Comparison of ENCODE assay signal across 19 cellular contexts in the genomic region with DNA sequence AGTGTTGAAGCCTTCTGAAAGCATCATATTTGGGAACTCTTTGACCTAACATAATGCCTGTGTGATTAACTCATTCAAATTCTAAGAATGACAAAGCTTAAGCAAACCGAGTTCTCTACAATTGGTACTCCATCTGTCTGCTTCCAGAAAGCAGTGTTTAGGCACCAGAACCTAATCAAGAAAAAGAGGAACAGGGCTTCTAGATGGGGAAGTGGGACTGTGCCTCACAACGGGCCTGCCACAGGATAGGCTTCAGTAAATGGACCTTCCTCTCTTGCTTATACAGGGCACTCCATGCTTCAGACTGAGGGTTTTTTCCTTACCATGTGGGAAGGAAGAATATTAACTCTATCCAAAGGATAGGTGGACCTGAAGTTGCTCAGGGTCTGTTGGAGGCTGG.
"Had no signal": no experiment of that assay in that cellular context is flagged by ENCODE, and none has a peak within 500 bp of the region (broad histone marks: within the 10 kb centered on the region; RNA-seq: fewer than 3 reads in every experiment).

No MANE protein-coding gene starts in this region.

- H3K4me3 Mint-ChIP-seq: activated CD8-positive, alpha-beta memory T cell treated with anti-CD3 and anti-CD28 coated beads, Interleukin-2, amount 10 ng/mL, durations not matched to agents 7 days and 5 days; activated CD8-positive, alpha-beta T cell treated with anti-CD3 and anti-CD28 coated beads for 36 hours; activated naive CD4-positive, alpha-beta T cell treated with anti-CD3 and anti-CD28 coated beads, Interleukin-2, amount 10 ng/mL, durations not matched to agents 7 days and 5 days; memory B cell; nephron had no signal

- DNase-seq: activated CD4-positive, alpha-beta T cell treated with anti-CD3 and anti-CD28 coated beads for 48 hours; activated CD8-positive, alpha-beta memory T cell treated with anti-CD3 and anti-CD28 coated beads, Interleukin-2, amount 10 ng/mL, durations not matched to agents 7 days and 5 days; activated CD8-positive, alpha-beta T cell treated with anti-CD3 and anti-CD28 coated beads for 36 hours; activated effector memory CD4-positive, alpha-beta T cell treated with anti-CD3 and anti-CD28 coated beads, Interleukin-2, amount 50 U/mL, for 16 hours; activated naive CD4-positive, alpha-beta T cell treated with anti-CD3 and anti-CD28 coated beads, Interleukin-2, amount 10 ng/mL, durations not matched to agents 7 days and 5 days; activated T-cell treated with anti-CD3 and anti-CD28 coated beads for 4 hours; cerebellar nuclear complex; cortex of kidney; heart left ventricle; left cardiac atrium; ovary; spleen; stimulated activated CD4-positive, alpha-beta T cell treated with anti-CD3 and anti-CD28 coated beads, Interleukin-4, amount 100 ng/mL, for 1 hour; stimulated activated naive CD4-positive, alpha-beta T cell treated with Interleukin-2 at 50 U/mL for 16 hours; T-helper 9 cell; upper lobe of left lung had no signal

- H3K36me3 Mint-ChIP-seq: activated CD8-positive, alpha-beta memory T cell treated with anti-CD3 and anti-CD28 coated beads, Interleukin-2, amount 10 ng/mL, durations not matched to agents 7 days and 5 days; activated naive CD4-positive, alpha-beta T cell treated with anti-CD3 and anti-CD28 coated beads, Interleukin-2, amount 10 ng/mL, durations not matched to agents 7 days and 5 days; memory B cell had no signal

- H3K27me3 Mint-ChIP-seq: activated CD8-positive, alpha-beta memory T cell treated with anti-CD3 and anti-CD28 coated beads, Interleukin-2, amount 10 ng/mL, durations not matched to agents 7 days and 5 days; activated CD8-positive, alpha-beta T cell treated with anti-CD3 and anti-CD28 coated beads for 36 hours; activated naive CD4-positive, alpha-beta T cell treated with anti-CD3 and anti-CD28 coated beads, Interleukin-2, amount 10 ng/mL, durations not matched to agents 7 days and 5 days; memory B cell had no signal

- H3K4me1 Mint-ChIP-seq: activated CD8-positive, alpha-beta memory T cell treated with anti-CD3 and anti-CD28 coated beads, Interleukin-2, amount 10 ng/mL, durations not matched to agents 7 days and 5 days; activated naive CD4-positive, alpha-beta T cell treated with anti-CD3 and anti-CD28 coated beads, Interleukin-2, amount 10 ng/mL, durations not matched to agents 7 days and 5 days; memory B cell; nephron had no signal

- H3K27ac Mint-ChIP-seq: activated CD8-positive, alpha-beta memory T cell treated with anti-CD3 and anti-CD28 coated beads, Interleukin-2, amount 10 ng/mL, durations not matched to agents 7 days and 5 days; activated CD8-positive, alpha-beta T cell treated with anti-CD3 and anti-CD28 coated beads for 36 hours; activated naive CD4-positive, alpha-beta T cell treated with anti-CD3 and anti-CD28 coated beads, Interleukin-2, amount 10 ng/mL, durations not matched to agents 7 days and 5 days; memory B cell; nephron had no signal

- ATAC-seq: activated CD8-positive, alpha-beta memory T cell treated with anti-CD3 and anti-CD28 coated beads, Interleukin-2, amount 10 ng/mL, durations not matched to agents 7 days and 5 days; activated CD8-positive, alpha-beta T cell treated with anti-CD3 and anti-CD28 coated beads for 36 hours; gastroesophageal sphincter; heart left ventricle; left cardiac atrium had no signal
